Comparison of ENCODE assay signal across 8 cellular contexts in the genomic region with DNA sequence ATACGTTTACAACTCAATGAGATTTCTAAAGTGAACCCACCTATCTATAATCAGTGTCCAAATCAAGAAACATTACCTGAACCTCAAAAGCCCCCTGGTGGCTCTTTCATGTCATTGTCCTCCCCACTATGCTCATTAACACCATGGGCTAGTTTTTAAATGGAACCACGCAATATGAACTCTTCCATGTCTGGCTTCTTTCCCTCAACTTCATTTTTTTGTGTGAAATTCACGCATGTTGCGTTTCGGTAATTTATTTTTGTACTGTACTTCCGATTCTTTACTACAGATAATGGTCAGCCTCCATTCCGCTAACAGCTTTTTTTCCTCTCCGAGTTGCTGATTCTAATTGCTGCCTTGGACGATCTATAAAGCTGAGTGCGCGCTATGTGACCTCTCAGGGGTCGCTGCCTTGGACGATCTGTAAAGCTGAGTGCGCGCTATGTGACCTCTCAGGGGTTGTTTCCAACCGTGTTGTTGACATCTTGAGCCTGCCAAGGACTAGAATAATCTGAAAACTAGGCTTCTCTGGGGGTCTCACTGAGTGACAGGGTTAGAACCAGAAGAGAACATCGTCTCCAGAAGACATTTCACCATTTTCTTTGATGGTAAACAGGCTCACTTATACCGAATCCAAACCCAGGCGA. TPM values are rescaled to one million over a fixed set of nuclear protein-coding genes. Genes with fewer than 3 reads are reported as not detected.
DNase-seq lines count a peak whose midpoint lies in the region; ATAC-seq and TF ChIP-seq lines count a peak whose summit lies in the region.

No MANE protein-coding gene starts in this region.

- H3K36me3 Mint-ChIP-seq in HFFc6 (ENCODE audit: low read depth): peaks cover 11% of the 10 kb centered on the region
- peaks cover 3% of the 10 kb centered on the region for H3K36me3 Mint-ChIP-seq in memory B cell

- H3K27me3 Mint-ChIP-seq in HFFc6 (ENCODE audit: insufficient read depth): peaks cover 4% of the 10 kb centered on the region; the same call in 1 of the 2 replicates
- no peaks in the 10 kb centered on the region for H3K27me3 Mint-ChIP-seq in memory B cell

- H3K4me3 Mint-ChIP-seq in HFFc6: no peak overlapping the region
- H3K4me3 Mint-ChIP-seq in memory B cell: no peak overlapping the region

- H3K9ac ChIP-seq in subcutaneous abdominal adipose tissue (ENCODE audit: low read length in 5 of 5): peak overlapping the region; percentile 85 to 99 (median 97)

- ATAC-seq in memory B cell (ENCODE audit: low read depth): peak; percentile 10
- ATAC-seq in GM18870 (IDR thresholded peaks at IDR 0.05; ENCODE audit: unreplicated experiment): no peak

- peaks cover 0 to 3% (median 0%) of the 10 kb centered on the region in 5 donors for H3K36me3 ChIP-seq in subcutaneous abdominal adipose tissue (ENCODE audit: control insufficient read depth in 5 of 5, insufficient read depth in 5 of 5, low read length in 5 of 5)

- H3K27ac Mint-ChIP-seq in HFFc6 (no peak overlapping the region), memory B cell (no peak overlapping the region)

- H3K9me3 ChIP-seq in subcutaneous abdominal adipose tissue (ENCODE audit: control insufficient read depth in 5 of 5, low read length in 5 of 5): no peaks in the 10 kb centered on the region

- peak; percentile 89 for TF ChIP-seq CTCF in HFFc6 (IDR thresholded peaks at IDR 0.05)

- peaks cover 65% of the 10 kb centered on the region for H3K4me1 Mint-ChIP-seq in HFFc6 (ENCODE audit: low read depth)
- peaks cover 24% of the 10 kb centered on the region for H3K4me1 Mint-ChIP-seq in memory B cell

- H3K4me1 ChIP-seq in subcutaneous abdominal adipose tissue (ENCODE audit: control insufficient read depth in 5 of 5, insufficient read depth in 5 of 5, low read length in 5 of 5): peaks cover 0 to 48% (median 35%) of the 10 kb centered on the region in 5 donors

- peak; percentile 58 for DNase-seq in EH (ENCODE audit: low read depth)
- no peak for DNase-seq in HFFc6
- peak; percentile 21 for DNase-seq in NCI-H2029 (lab: John Stamatoyannopoulos, UW)
- peak; percentile 14 for DNase-seq in T-helper 9 cell
- peak; percentile 20 for DNase-seq in effector CD4-positive, alpha-beta T cell
- peak in 1 of 2 donors; percentile 58 for DNase-seq in memory B cell (ENCODE audit: low spot score in 2 of 2)

- peak overlapping the region; percentile 88 to 97 (median 95) for H3K4me3 ChIP-seq in subcutaneous abdominal adipose tissue (ENCODE audit: low read depth in 1 of 5, low read length in 5 of 5)

- H3K27me3 ChIP-seq in subcutaneous abdominal adipose tissue (ENCODE audit: control insufficient read depth in 5 of 5, insufficient read depth in 4 of 5, low read length in 5 of 5): no peaks in the 10 kb centered on the region

- peak overlapping the region; percentile 99 for H3K27ac ChIP-seq in subcutaneous abdominal adipose tissue (ENCODE audit: low read depth, low read length)

- H3K9me3 Mint-ChIP-seq in HFFc6 (no peaks in the 10 kb centered on the region), memory B cell (no peaks in the 10 kb centered on the region)

RNA-seq across cellular contexts. Expression of a gene that starts 1.1 kb away (rescaled TPM):
- total RNA-seq in HFFc6 (2021; fragmentation: NEBNext Ultra II Directional; extraction: Animal tissue kit (Norgen Biotek cat#: 25700)): 100 to 1,000 TPM in 5 of 6 experiments, 10 to 100 TPM in 1; 89.9 to 164 (median 142) TPM

RNA-seq across cellular contexts. Expression of a gene that starts 24.5 kb away (rescaled TPM):
- total RNA-seq in HFFc6 (2021; fragmentation: NEBNext Ultra II Directional; extraction: Animal tissue kit (Norgen Biotek cat#: 25700)): 10 to 100 TPM; 30.1 to 43.4 (median 36.6) TPM
